ENCODE assay signal across 11 cellular contexts in the genomic region with DNA sequence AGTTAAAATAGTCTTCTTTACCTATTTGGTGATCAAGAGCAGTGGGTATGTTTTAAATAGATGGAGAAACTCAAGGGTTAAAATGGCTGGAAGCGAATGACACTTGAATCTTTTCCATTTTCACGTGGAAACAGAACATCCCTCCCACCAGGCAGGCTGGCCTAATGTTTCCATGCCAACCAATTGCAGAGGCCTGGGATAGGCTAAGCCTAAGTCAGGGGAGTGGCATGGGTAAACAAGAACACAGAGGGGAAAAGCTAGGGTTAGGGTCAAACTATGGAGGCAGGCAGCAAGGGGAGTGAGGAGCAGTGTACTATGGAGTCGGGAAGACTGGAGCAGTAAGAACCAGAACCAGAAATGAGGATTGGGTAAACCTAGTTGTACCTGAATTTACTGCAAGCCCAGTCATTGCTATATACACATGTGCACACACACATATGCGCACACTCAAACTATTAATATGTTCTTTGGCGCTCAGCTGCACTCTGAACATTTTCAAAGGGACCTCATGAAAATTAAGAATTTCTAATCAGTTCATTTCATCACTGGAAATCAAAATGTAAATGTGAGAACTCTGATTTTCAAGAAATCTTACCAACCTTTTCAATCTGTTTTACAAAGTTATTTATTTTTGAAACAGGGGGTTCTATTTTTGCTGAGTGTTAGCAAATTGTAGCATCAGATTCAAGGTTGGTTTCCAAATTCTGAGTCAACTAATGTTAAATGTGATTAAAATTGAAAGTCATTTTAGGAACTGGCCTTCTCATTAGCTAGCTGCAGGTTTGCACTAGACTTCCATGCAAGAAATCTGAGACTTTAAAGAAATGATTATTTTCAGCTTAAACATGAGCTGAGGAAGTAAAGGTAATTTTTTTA.
DNase-seq lines count a peak whose midpoint lies in the region; ATAC-seq and TF ChIP-seq lines count a peak whose summit lies in the region.
"Had no signal": no experiment of that assay in that cellular context is flagged by ENCODE, and none has a peak within 500 bp of the region (broad histone marks: within the 10 kb centered on the region; RNA-seq: fewer than 3 reads in every experiment).

No MANE protein-coding gene starts in this region.

- TF ChIP-seq POLR2A in tibial nerve (IDR thresholded peaks at IDR 0.05) = no peak

- no peaks in the 10 kb centered on the region for H3K27me3 ChIP-seq in tibial nerve
- H3K27me3 ChIP-seq: ovary had no signal

- no peak overlapping the region for H3K4me3 ChIP-seq in tibial nerve
- H3K4me3 ChIP-seq: ovary had no signal

- TF ChIP-seq EP300 in tibial nerve (IDR thresholded peaks at IDR 0.05) = no peak

- H3K36me3 ChIP-seq in tibial nerve = no peaks in the 10 kb centered on the region
- H3K36me3 ChIP-seq: ovary had no signal

- no peak for TF ChIP-seq CTCF in tibial nerve (IDR thresholded peaks at IDR 0.05)

- peak; percentile 88 for ATAC-seq in GM19035 (IDR thresholded peaks at IDR 0.05; ENCODE audit: unreplicated experiment)
- ATAC-seq in HG02588 (IDR thresholded peaks at IDR 0.05; ENCODE audit: unreplicated experiment) = peak; percentile 89
- peak; percentile 94 for ATAC-seq in HG03571 (IDR thresholded peaks at IDR 0.05; ENCODE audit: unreplicated experiment)

- DNase-seq in iPS-NIHi11 (ENCODE audit: low spot score) = peak; percentile 64
- no peak for DNase-seq in NCI-H1694 treated with DMSO at 0.1 percent for 48 hours (lab: John Stamatoyannopoulos, UW)
- no peak for DNase-seq in tibial nerve (ENCODE audit: low spot score in 2 of 2)
- DNase-seq in stimulated activated CD4-positive, alpha-beta T cell treated with anti-CD3 and anti-CD28 coated beads, Interleukin-12 subunit alpha, Interleukin-12 subunit beta, amount 100 ng/mL, for 4 hours = no peak
- no peak for DNase-seq in NCI-H226
- DNase-seq: glutamatergic neuron, NCI-H1048, ovary had no signal

- H3K9me3 ChIP-seq in tibial nerve = no peaks in the 10 kb centered on the region
- H3K9me3 ChIP-seq: ovary had no signal

- peaks cover 0 to 5% (median 0%) of the 10 kb centered on the region in 4 donors for H3K4me1 ChIP-seq in tibial nerve

- H3K27ac ChIP-seq in tibial nerve = no peak overlapping the region
- H3K27ac ChIP-seq: ovary had no signal

- 59 to 61% methylated on average over 5 of the region's 5 CpGs for WGBS in tibial nerve, 2 donors
